24 cellular contexts compared by ENCODE assay signal in genomic region chr17:62162898-62163297, GRCh38.
"Had no signal": no experiment of that assay in that cellular context is flagged by ENCODE, and none has a peak within 500 bp of the region (broad histone marks: within the 10 kb centered on the region; RNA-seq: fewer than 3 reads in every experiment).

No MANE protein-coding gene starts in this region.

- H3K9me3 ChIP-seq: esophagus squamous epithelium, gastrocnemius medialis, left ventricle myocardium inferior, sigmoid colon, spleen, thoracic aorta, upper lobe of left lung had no signal

- H3K4me1 ChIP-seq: gastrocnemius medialis, left ventricle myocardium inferior, sigmoid colon, spleen, upper lobe of left lung had no signal

- H3K27me3 ChIP-seq: esophagus squamous epithelium, gastrocnemius medialis, sigmoid colon, spleen, upper lobe of left lung had no signal

- H3K4me3 ChIP-seq: coronary artery, esophagus squamous epithelium, gastrocnemius medialis, left ventricle myocardium inferior, sigmoid colon, spleen, thoracic aorta, upper lobe of left lung had no signal

- ATAC-seq: activated T-cell treated with anti-CD3 and anti-CD28 coated beads, Interleukin-2, amount 50 U/mL, for 72 hours; gastrocnemius medialis; natural killer cell treated with Interleukin-12 subunit alpha and Interleukin-12 subunit beta and Interleukin-15 and Interleukin-18, amount 100 ng/mL, for 72 hours had no signal

- DNase-seq: activated CD4-positive, alpha-beta memory T cell treated with anti-CD3 and anti-CD28 coated beads, Interleukin-2, amount 10 ng/mL, durations not matched to agents 7 days and 5 days; activated CD4-positive, alpha-beta T cell treated with anti-CD3 and anti-CD28 coated beads for 48 hours; activated CD4-positive, CD25-positive, alpha-beta regulatory T cell; activated effector memory CD4-positive, alpha-beta T cell treated with Interleukin-2 at 50 U/mL for 16 hours; activated naive CD4-positive, alpha-beta T cell treated with anti-CD3 and anti-CD28 coated beads, Interleukin-2, amount 10 ng/mL, durations not matched to agents 7 days and 5 days; activated T-cell treated with anti-CD3 and anti-CD28 coated beads, Interleukin-2, amount 50 U/mL, for 72 hours; amygdala; cerebellar nuclear complex; esophagus squamous epithelium; gastrocnemius medialis; hypothalamus; left ventricle myocardium inferior; mammary epithelial cell; midbrain; retina; sigmoid colon; spleen; stimulated activated CD4-positive, alpha-beta T cell treated with anti-CD3 and anti-CD28 coated beads, Interleukin-4, amount 100 ng/mL, for 1 hour; stimulated activated naive CD4-positive, alpha-beta T cell; T1000 had no signal

- H3K36me3 ChIP-seq: esophagus squamous epithelium, gastrocnemius medialis, left ventricle myocardium inferior, sigmoid colon, spleen, thoracic aorta, upper lobe of left lung had no signal

- H3K27ac ChIP-seq: coronary artery, esophagus squamous epithelium, gastrocnemius medialis, left ventricle myocardium inferior, sigmoid colon, spleen, thoracic aorta, upper lobe of left lung had no signal
